ENCODE assay signal across 12 cellular contexts in genomic region chr11:35363246-35364100, GRCh38. TPM values are rescaled to one million over a fixed set of nuclear protein-coding genes. Genes with fewer than 3 reads are reported as not detected.
DNase-seq lines count a peak whose midpoint lies in the region; ATAC-seq, FAIRE-seq and TF ChIP-seq lines count a peak whose summit lies in the region.
"Had no signal": no experiment of that assay in that cellular context is flagged by ENCODE, and none has a peak within 500 bp of the region (broad histone marks: within the 10 kb centered on the region; RNA-seq: fewer than 3 reads in every experiment).

No MANE protein-coding gene starts in this region.

- H4K8ac ChIP-seq in trophoblast cell (ENCODE audit: low read depth, low read length): no peak overlapping the region

- H4K12ac ChIP-seq in trophoblast cell (ENCODE audit: low read depth, low read length): no peak overlapping the region

- no peaks in the 10 kb centered on the region for H3K36me3 Mint-ChIP-seq in astrocyte (ENCODE audit: low read depth, unreplicated experiment)

- H2BK120ac ChIP-seq in trophoblast cell (ENCODE audit: insufficient read depth, low read length, poor library complexity): no peak overlapping the region

- H3K9ac ChIP-seq in astrocyte (ENCODE audit: low read length) (peak overlapping the region; percentile 1), rectal smooth muscle tissue (ENCODE audit: low read length) (no peak overlapping the region), trophoblast cell (ENCODE audit: low read length) (no peak overlapping the region)

- H3K4ac ChIP-seq in trophoblast cell (ENCODE audit: low read depth, low read length): no peak overlapping the region

- TF ChIP-seq CTCF in AG04450 (IDR thresholded peaks at IDR 0.05; ENCODE audit: low read depth, low read length): no peak
- TF ChIP-seq CTCF in astrocyte (IDR thresholded peaks at IDR 0.05; ENCODE audit: insufficient read depth, low read depth, low read length): no peak
- no peak for TF ChIP-seq CTCF in heart right ventricle (IDR thresholded peaks at IDR 0.05)

- H3K4me3 ChIP-seq in AG04450 (ENCODE audit: low read depth, low read length): no peak overlapping the region
- H3K4me3 ChIP-seq in astrocyte (ENCODE audit: insufficient read depth, low read depth, low read length): no peak overlapping the region
- no peak overlapping the region for H3K4me3 ChIP-seq in heart right ventricle
- no peak overlapping the region for H3K4me3 ChIP-seq in rectal smooth muscle tissue (ENCODE audit: low read length)
- H3K4me3 ChIP-seq in trophoblast cell (ENCODE audit: low read depth, low read length): no peak overlapping the region
- H3K4me3 ChIP-seq: right lobe of liver had no signal

- no peak overlapping the region for H3K14ac ChIP-seq in trophoblast cell (ENCODE audit: low read length)

- H3K18ac ChIP-seq in trophoblast cell (ENCODE audit: low read length): no peak overlapping the region

- ATAC-seq in heart right ventricle (peak in 7 of 8 donors; percentile 11 to 51 (median 18)), GM19463 (IDR thresholded peaks at IDR 0.05; ENCODE audit: unreplicated experiment) (no peak), GM19023 (IDR thresholded peaks at IDR 0.05; ENCODE audit: unreplicated experiment) (no peak)

- H3K4me3 Mint-ChIP-seq in astrocyte (ENCODE audit: unreplicated experiment): no peak overlapping the region

- H2BK5ac ChIP-seq in trophoblast cell (ENCODE audit: low read depth, low read length, poor library complexity): no peak overlapping the region

- H2AK5ac ChIP-seq in trophoblast cell (ENCODE audit: low read length): no peak overlapping the region

- H3K79me1 ChIP-seq in trophoblast cell (ENCODE audit: low read length): no peaks in the 10 kb centered on the region

- peaks cover 2% of the 10 kb centered on the region for H3K9me3 Mint-ChIP-seq in astrocyte (ENCODE audit: unreplicated experiment)

- H4K91ac ChIP-seq in trophoblast cell (ENCODE audit: low read depth, low read length): no peak overlapping the region

- peak overlapping the region; percentile 60 for H3K4me2 ChIP-seq in astrocyte (ENCODE audit: low read length)
- H3K4me2 ChIP-seq in trophoblast cell (ENCODE audit: low read length): no peak overlapping the region

- no peak overlapping the region for H2BK12ac ChIP-seq in trophoblast cell (ENCODE audit: low read length)

- FAIRE-seq in astrocyte (lab: Jason Lieb, UNC): no peak
- FAIRE-seq: H1, urothelium cell line had no signal

- peaks cover 27% of the 10 kb centered on the region for H3K4me1 Mint-ChIP-seq in astrocyte (ENCODE audit: low read depth, unreplicated experiment)

- H3K27me3 Mint-ChIP-seq in astrocyte (ENCODE audit: low read depth, unreplicated experiment): peaks cover 5% of the 10 kb centered on the region

- CTCF ChIA-PET in AG04450 (lab: Charles Lee): interaction anchor here (0.5 to 1.6 kb wide), 3 partner anchors 15 to 437 kb away, joined by 3 to 6 read pairs (median 4); no protein-coding TSS in a partner anchor

- H3K23ac ChIP-seq in trophoblast cell (ENCODE audit: low read length): no peak overlapping the region

- no peak overlapping the region for H3K27ac Mint-ChIP-seq in astrocyte (ENCODE audit: unreplicated experiment)

- H3K79me2 ChIP-seq in astrocyte (ENCODE audit: insufficient read depth, low read length) (no peaks in the 10 kb centered on the region), trophoblast cell (ENCODE audit: control insufficient read depth, insufficient read depth, low read length, poor library complexity) (no peaks in the 10 kb centered on the region)

- H3K4me1 ChIP-seq in astrocyte (ENCODE audit: insufficient read depth, low read length) (peaks cover 21% of the 10 kb centered on the region), heart right ventricle (peaks cover 3 to 62% (median 45%) of the 10 kb centered on the region in 9 donors), rectal smooth muscle tissue (ENCODE audit: control insufficient read depth, insufficient read depth, low read length) (peaks cover 19% of the 10 kb centered on the region), trophoblast cell (ENCODE audit: control insufficient read depth in 1 of 2, insufficient read depth in 2 of 2, low read length in 2 of 2) (peaks cover 0 to 3% of the 10 kb centered on the region in 2 experiments)

- H3K9me3 ChIP-seq in AG04450 (ENCODE audit: control insufficient read depth, insufficient read depth, low read length) (no peaks in the 10 kb centered on the region; the same call in 1 of the 2 replicates), astrocyte (ENCODE audit: insufficient read depth, low read depth, low read length) (no peaks in the 10 kb centered on the region), heart right ventricle (peaks cover 0 to 10% (median 4%) of the 10 kb centered on the region in 11 donors), trophoblast cell (ENCODE audit: insufficient read depth, low read depth, low read length) (no peaks in the 10 kb centered on the region)
- H3K9me3 ChIP-seq: right lobe of liver had no signal

- H3K27ac ChIP-seq in AG04450 (ENCODE audit: low read depth, low read length) (peak overlapping the region; percentile 25), astrocyte (ENCODE audit: low read depth, low read length) (no peak overlapping the region), heart right ventricle (peak overlapping the region in 8 of 10 donors; percentile 60 to 87 (median 66)), rectal smooth muscle tissue (ENCODE audit: low read depth, low read length) (peak overlapping the region; percentile 21), trophoblast cell (ENCODE audit: low read depth, low read length) (no peak overlapping the region)

- no peaks in the 10 kb centered on the region for H4K20me1 ChIP-seq in astrocyte (ENCODE audit: insufficient read depth, low read length)

- WGBS in heart right ventricle, 2 donors: 58 to 64% methylated on average over 7 of the region's 7 CpGs
- no CpG with 5 or more reads among the region's 7 CpGs for WGBS in trophoblast cell (ENCODE audit: extremely low coverage, insufficient coverage, insufficient read length)

- H2AFZ ChIP-seq in astrocyte (ENCODE audit: low read depth, low read length): no peak overlapping the region
- no peak overlapping the region for H2AFZ ChIP-seq in trophoblast cell (ENCODE audit: insufficient read depth, low read length, poor library complexity)

- POLR2A ChIA-PET in AG04450 (lab: Yijun Ruan, JAX): interaction anchor here (1.1 to 1.6 kb wide), 4 partner anchors 12 to 386 kb away, joined by 3 to 5 read pairs (median 4); no protein-coding TSS in a partner anchor

- DNase-seq in AG04450 (ENCODE audit: low read depth, low spot score): no peak
- DNase-seq in astrocyte (ENCODE audit: low read depth): no peak
- peak in 1 of 2 donors; percentile 34 for DNase-seq in heart right ventricle
- DNase-seq in NCI-H1694 (lab: John Stamatoyannopoulos, UW): no peak
- no peak for DNase-seq in trophoblast cell
- DNase-seq: NCI-H526 had no signal

- H3K36me3 ChIP-seq in astrocyte (ENCODE audit: insufficient read depth, low read length) (no peaks in the 10 kb centered on the region), heart right ventricle (no peaks in the 10 kb centered on the region), rectal smooth muscle tissue (ENCODE audit: control insufficient read depth, insufficient read depth, low read length) (no peaks in the 10 kb centered on the region), trophoblast cell (ENCODE audit: control insufficient read depth in 1 of 2, insufficient read depth in 2 of 2, low read length in 2 of 2) (no peaks in the 10 kb centered on the region)
- H3K36me3 ChIP-seq: right lobe of liver had no signal

- H3K27me3 ChIP-seq in AG04450 (ENCODE audit: control insufficient read depth, insufficient read depth, low read length): no peaks in the 10 kb centered on the region
- H3K27me3 ChIP-seq in astrocyte (ENCODE audit: insufficient read depth, low read length): no peaks in the 10 kb centered on the region
- H3K27me3 ChIP-seq in heart right ventricle: no peaks in the 10 kb centered on the region
- H3K27me3 ChIP-seq in rectal smooth muscle tissue (ENCODE audit: control insufficient read depth, insufficient read depth, low read length): no peaks in the 10 kb centered on the region
- no peaks in the 10 kb centered on the region for H3K27me3 ChIP-seq in trophoblast cell (ENCODE audit: insufficient read depth, low read length)
- H3K27me3 ChIP-seq: right lobe of liver had no signal

- intact Hi-C loops in heart right ventricle (cut with DNase I): loop anchor here in 1 of 10 donors (10.0 kb wide), 1 partner anchor 119 kb away; no protein-coding TSS in a partner anchor

RNA-seq across cellular contexts. Expression of gene SLC1A2, which starts 55.9 kb away (rescaled TPM):
- 0.97 and 1.1 TPM in 2 replicates for polyA plus RNA-seq in AG04450 (2011; rRNA removed)
- 4.2 and 6.2 TPM in 2 replicates for polyA minus RNA-seq in AG04450 (2011; rRNA and poly(A)+ RNA removed)
- total RNA-seq in astrocyte: 0.14 and 0.25 TPM in 2 replicates
- 10 to 100 TPM in 2 of 10 donors, 1 to 10 TPM in 8; 2.8 to 25.8 (median 3.8) TPM for total RNA-seq in heart right ventricle
- polyA plus RNA-seq in heart right ventricle: 1 to 10 TPM in 1 of 2 donors, under 1 TPM in 1; 0.29 to 2.3 TPM
- 2.4 and 2.6 TPM in 2 replicates for polyA plus RNA-seq in trophoblast cell (2013)

Comparison
In these comparisons a context has a peak if more than half of its experiments do, and no peak if none do; other contexts are left out.
1. H3K27ac ChIP-seq: peak in AG04450 (single experiment), heart right ventricle (8 of 10) and rectal smooth muscle tissue (single experiment); none in astrocyte (single experiment) and trophoblast cell (single experiment).
2. ATAC-seq: peak in heart right ventricle (7 of 8); none in GM19463 (single experiment) and GM19023 (single experiment).